In genomic region chr18:13379062-13379800, GRCh38 we compare ENCODE assay signal across 15 cellular contexts.
DNase-seq lines count a peak whose midpoint lies in the region; ATAC-seq and TF ChIP-seq lines count a peak whose summit lies in the region.
"Had no signal": no experiment of that assay in that cellular context is flagged by ENCODE, and none has a peak within 500 bp of the region (broad histone marks: within the 10 kb centered on the region; RNA-seq: fewer than 3 reads in every experiment).

No MANE protein-coding gene starts in this region.

- H3K4me3 ChIP-seq in thoracic aorta: no peak overlapping the region
- H3K4me3 ChIP-seq: neural progenitor cell had no signal

- intact Hi-C loops in activated T-helper 1 cell treated with anti-CD3 and anti-CD28 coated beads, Interleukin-12 subunit alpha, Interleukin-12 subunit beta, Interleukin-2, Interleukin-4 antibody, amounts not matched to agents 30 ng/mL and 10 ng/mL and 1 ng/mL, durations not matched to agents 14 hours and 24 hours and 36 hours (cut with micrococcal nuclease): loop anchor here (5.0 to 10.0 kb wide), 4 partner anchors 242 to 1527 kb away; partner anchors contain the start of genes CEP192 and CHMP1B
- intact Hi-C loops in left ventricle myocardium superior (cut with micrococcal nuclease): no loop called here

- H3K27ac Mint-ChIP-seq in activated T-helper 1 cell treated with anti-CD3 and anti-CD28 coated beads, Interleukin-12 subunit alpha, Interleukin-12 subunit beta, Interleukin-2, Interleukin-4 antibody, amounts not matched to agents 30 ng/mL and 10 ng/mL and 1 ng/mL, durations not matched to agents 14 hours and 24 hours and 36 hours: peak overlapping the region; percentile 13
- H3K27ac Mint-ChIP-seq: activated B cell treated with CpG ODN at 0.5 μM for 24 hours; activated naive CD8-positive, alpha-beta T cell treated with anti-CD3 and anti-CD28 coated beads, Interleukin-2, amount 10 ng/mL, durations not matched to agents 7 days and 5 days; B cell had no signal

- H3K9me3 ChIP-seq in thoracic aorta: no peaks in the 10 kb centered on the region

- H3K4me1 ChIP-seq in thoracic aorta (ENCODE audit: control insufficient read depth in 1 of 2, low read depth in 2 of 2): peaks cover 39 to 90% of the 10 kb centered on the region in 2 donors
- H3K4me1 ChIP-seq: neural progenitor cell had no signal

- H3K4me3 Mint-ChIP-seq in activated T-helper 1 cell treated with anti-CD3 and anti-CD28 coated beads, Interleukin-12 subunit alpha, Interleukin-12 subunit beta, Interleukin-2, Interleukin-4 antibody, amounts not matched to agents 30 ng/mL and 10 ng/mL and 1 ng/mL, durations not matched to agents 14 hours and 24 hours and 36 hours: peak overlapping the region; percentile 74
- H3K4me3 Mint-ChIP-seq: activated B cell treated with CpG ODN at 0.5 μM for 24 hours; activated naive CD8-positive, alpha-beta T cell treated with anti-CD3 and anti-CD28 coated beads, Interleukin-2, amount 10 ng/mL, durations not matched to agents 7 days and 5 days; B cell; neural progenitor cell had no signal

- H3K9me3 Mint-ChIP-seq in activated T-helper 1 cell treated with anti-CD3 and anti-CD28 coated beads, Interleukin-12 subunit alpha, Interleukin-12 subunit beta, Interleukin-2, Interleukin-4 antibody, amounts not matched to agents 30 ng/mL and 10 ng/mL and 1 ng/mL, durations not matched to agents 14 hours and 24 hours and 36 hours: no peaks in the 10 kb centered on the region
- H3K9me3 Mint-ChIP-seq: activated B cell treated with CpG ODN at 0.5 μM for 24 hours; activated naive CD8-positive, alpha-beta T cell treated with anti-CD3 and anti-CD28 coated beads, Interleukin-2, amount 10 ng/mL, durations not matched to agents 7 days and 5 days; neural progenitor cell had no signal

- H3K36me3 Mint-ChIP-seq in activated T-helper 1 cell treated with anti-CD3 and anti-CD28 coated beads, Interleukin-12 subunit alpha, Interleukin-12 subunit beta, Interleukin-2, Interleukin-4 antibody, amounts not matched to agents 30 ng/mL and 10 ng/mL and 1 ng/mL, durations not matched to agents 14 hours and 24 hours and 36 hours (ENCODE audit: low read depth): no peaks in the 10 kb centered on the region
- H3K36me3 Mint-ChIP-seq: activated naive CD8-positive, alpha-beta T cell treated with anti-CD3 and anti-CD28 coated beads, Interleukin-2, amount 10 ng/mL, durations not matched to agents 7 days and 5 days; neural progenitor cell had no signal

- H3K36me3 ChIP-seq in thoracic aorta: no peaks in the 10 kb centered on the region
- H3K36me3 ChIP-seq: neural progenitor cell had no signal

- H3K4me1 Mint-ChIP-seq in activated T-helper 1 cell treated with anti-CD3 and anti-CD28 coated beads, Interleukin-12 subunit alpha, Interleukin-12 subunit beta, Interleukin-2, Interleukin-4 antibody, amounts not matched to agents 30 ng/mL and 10 ng/mL and 1 ng/mL, durations not matched to agents 14 hours and 24 hours and 36 hours (ENCODE audit: low read depth): peaks cover 79% of the 10 kb centered on the region

- H3K27me3 Mint-ChIP-seq in activated T-helper 1 cell treated with anti-CD3 and anti-CD28 coated beads, Interleukin-12 subunit alpha, Interleukin-12 subunit beta, Interleukin-2, Interleukin-4 antibody, amounts not matched to agents 30 ng/mL and 10 ng/mL and 1 ng/mL, durations not matched to agents 14 hours and 24 hours and 36 hours (ENCODE audit: insufficient read depth): peaks cover 4% of the 10 kb centered on the region
- H3K27me3 Mint-ChIP-seq: activated B cell treated with CpG ODN at 0.5 μM for 24 hours; activated naive CD8-positive, alpha-beta T cell treated with anti-CD3 and anti-CD28 coated beads, Interleukin-2, amount 10 ng/mL, durations not matched to agents 7 days and 5 days; B cell had no signal

- no peaks in the 10 kb centered on the region for H3K27me3 ChIP-seq in thoracic aorta (replicated peaks; ENCODE audit: insufficient read depth)
- H3K27me3 ChIP-seq: neural progenitor cell had no signal

- ATAC-seq in left ventricle myocardium superior: peak; percentile 58
- no peak for ATAC-seq in thoracic aorta (ENCODE audit: insufficient number of reproducible peaks, low FRiP score, low read depth)
- no peak for ATAC-seq in GM18519 (IDR thresholded peaks at IDR 0.05; ENCODE audit: low FRiP score, unreplicated experiment)

- peak; percentile 58 for DNase-seq in activated effector memory CD4-positive, alpha-beta T cell treated with anti-CD3 and anti-CD28 coated beads, Interleukin-2, amount 50 U/mL, for 16 hours
- no peak for DNase-seq in activated effector memory CD4-positive, alpha-beta T cell treated with Interleukin-2 at 50 U/mL for 16 hours
- DNase-seq in activated T-helper 1 cell treated with anti-CD3 and anti-CD28 coated beads, Interleukin-12 subunit alpha, Interleukin-12 subunit beta, Interleukin-2, Interleukin-4 antibody, amounts not matched to agents 30 ng/mL and 10 ng/mL and 1 ng/mL, durations not matched to agents 14 hours and 24 hours and 36 hours (ENCODE audit: low spot score): no peak
- DNase-seq in left ventricle myocardium superior: no peak
- DNase-seq in thoracic aorta (ENCODE audit: low spot score): no peak
- no peak for DNase-seq in SHP77 treated with DMSO at 0.1 percent for 48 hours (lab: John Stamatoyannopoulos, UW)
- DNase-seq in NCI-H524 (lab: John Stamatoyannopoulos, UW): no peak
- DNase-seq: activated B cell treated with CpG ODN at 0.5 μM for 24 hours; activated naive CD8-positive, alpha-beta T cell treated with anti-CD3 and anti-CD28 coated beads, Interleukin-2, amount 10 ng/mL, durations not matched to agents 7 days and 5 days; foreskin melanocyte; GDM1; stimulated activated CD8-positive, alpha-beta memory T cell treated with anti-CD3 and anti-CD28 coated beads, Interleukin-4, amount 100 ng/mL, for 48 hours had no signal

- H3K27ac ChIP-seq in thoracic aorta: peak overlapping the region; percentile 27 to 82
- H3K27ac ChIP-seq: neural progenitor cell had no signal

- no peak for TF ChIP-seq CTCF in thoracic aorta (IDR thresholded peaks at IDR 0.05)
